Comparison of ENCODE assay signal across 9 cellular contexts in genomic region chr4:158170691-158171455, GRCh38. TPM values are rescaled to one million over a fixed set of nuclear protein-coding genes. Genes with fewer than 3 reads are reported as not detected.
DNase-seq lines count a peak whose midpoint lies in the region; ATAC-seq and TF ChIP-seq lines count a peak whose summit lies in the region.
"Had no signal": no experiment of that assay in that cellular context is flagged by ENCODE, and none has a peak within 500 bp of the region (broad histone marks: within the 10 kb centered on the region; RNA-seq: fewer than 3 reads in every experiment).

No MANE protein-coding gene starts in this region.

- POLR2A ChIA-PET in CD4-positive, alpha-beta memory T cell (lab: Charles Lee; ENCODE audit: partially characterized antibody), result no interaction called here

- no peaks in the 10 kb centered on the region for H4K20me1 ChIP-seq in Loucy (ENCODE audit: insufficient read depth, low read length, poor library complexity, severe bottlenecking)

- no peaks in the 10 kb centered on the region for H3K9me2 ChIP-seq in Loucy (replicated peaks; ENCODE audit: low read depth, low read length)

- CTCF ChIA-PET in CD4-positive, alpha-beta memory T cell (lab: Charles Lee; ENCODE audit: partially characterized antibody), result no interaction called here

- peaks cover 12% of the 10 kb centered on the region in 2 donors for H3K27me3 Mint-ChIP-seq in CD4-positive, alpha-beta memory T cell

- H3K36me3 ChIP-seq in Loucy (ENCODE audit: insufficient read depth, low read length) (no peaks in the 10 kb centered on the region), vagina (no peaks in the 10 kb centered on the region)
- no peaks in the 10 kb centered on the region for H3K36me3 ChIP-seq in CD4-positive, alpha-beta memory T cell (ENCODE audit: insufficient read depth, low read length)

- H3K27ac Mint-ChIP-seq in CD4-positive, alpha-beta memory T cell, result no peak overlapping the region

- intact Hi-C loops in vagina (cut with DNase I), result loop anchor here (5.0 kb wide), 1 partner anchor 179 kb away; no protein-coding TSS in a partner anchor
- intact Hi-C loops in CD4-positive, alpha-beta memory T cell (cut with micrococcal nuclease), result no loop called here

- peak overlapping the region; percentile 72 to 92 for H3K27ac ChIP-seq in coronary artery
- H3K27ac ChIP-seq in vagina, result peak overlapping the region; percentile 77
- no peak overlapping the region for H3K27ac ChIP-seq in CD4-positive, alpha-beta memory T cell (ENCODE audit: low read depth, low read length)

- H3K4me1 Mint-ChIP-seq in CD4-positive, alpha-beta memory T cell, result peaks cover 0 to 8% (median 2%) of the 10 kb centered on the region in 4 donors

- peaks cover 0 to 1% (median 0%) of the 10 kb centered on the region in 8 donors for H3K9me3 Mint-ChIP-seq in CD4-positive, alpha-beta memory T cell

- no peak overlapping the region for H3K9ac ChIP-seq in Loucy (ENCODE audit: low read depth, low read length, poor library complexity, severe bottlenecking)

- no peak for ATAC-seq in HG03571 (IDR thresholded peaks at IDR 0.05; ENCODE audit: unreplicated experiment)
- ATAC-seq in GM21515 (IDR thresholded peaks at IDR 0.05; ENCODE audit: unreplicated experiment), result no peak

- DNase-seq in coronary artery (ENCODE audit: low spot score) (peak; percentile 76), vagina (ENCODE audit: extremely low spot score in 2 of 2) (no peak)
- no peak for DNase-seq in CD4-positive, alpha-beta memory T cell

- H3K4me3 ChIP-seq in GM12875 (ENCODE audit: low read depth, low read length) (no peak overlapping the region), Loucy (ENCODE audit: low read length, poor library complexity, severe bottlenecking) (no peak overlapping the region), coronary artery (peak overlapping the region; percentile 67), mononuclear cell (ENCODE audit: low read length) (peak overlapping the region; percentile 45), vagina (peak overlapping the region; percentile 49 to 52)
- no peak overlapping the region for H3K4me3 ChIP-seq in CD4-positive, alpha-beta memory T cell (ENCODE audit: low read length in 2 of 2)

- no peak for TF ChIP-seq POLR2A in vagina (IDR thresholded peaks at IDR 0.05)

- no peaks in the 10 kb centered on the region for H3F3A ChIP-seq in Loucy (ENCODE audit: low read depth)

- H3K4me2 ChIP-seq in Loucy (ENCODE audit: low read depth, low read length, poor library complexity, severe bottlenecking), result no peak overlapping the region

- H3K4me1 ChIP-seq in Loucy (ENCODE audit: insufficient read depth, low read length, poor library complexity, severe bottlenecking) (no peaks in the 10 kb centered on the region), mononuclear cell (ENCODE audit: insufficient read depth, low read length) (peaks cover 50% of the 10 kb centered on the region), vagina (peaks cover 49% of the 10 kb centered on the region)
- H3K4me1 ChIP-seq in CD4-positive, alpha-beta memory T cell (ENCODE audit: insufficient read depth, low read length), result no peaks in the 10 kb centered on the region

- H3K9me3 ChIP-seq in Loucy (ENCODE audit: insufficient read depth, low read depth, low read length) (no peaks in the 10 kb centered on the region), mononuclear cell (ENCODE audit: low read depth, low read length) (no peaks in the 10 kb centered on the region), vagina (no peaks in the 10 kb centered on the region)
- no peaks in the 10 kb centered on the region for H3K9me3 ChIP-seq in CD4-positive, alpha-beta memory T cell (ENCODE audit: control insufficient read depth in 1 of 2, low read length in 2 of 2)

- H2AFZ ChIP-seq in Loucy (ENCODE audit: low read length), result no peak overlapping the region

- H3K27me3 ChIP-seq in Loucy (ENCODE audit: insufficient read depth, low read length, poor library complexity, severe bottlenecking) (peaks cover 6% of the 10 kb centered on the region), mononuclear cell (ENCODE audit: insufficient read depth, low read length) (peaks cover 7% of the 10 kb centered on the region), vagina (no peaks in the 10 kb centered on the region)
- H3K27me3 ChIP-seq in CD4-positive, alpha-beta memory T cell (ENCODE audit: insufficient read depth, low read length), result peaks cover 6% of the 10 kb centered on the region

- H3K4me3 Mint-ChIP-seq in CD4-positive, alpha-beta memory T cell, result no peak overlapping the region

- peak; percentile 62 for TF ChIP-seq CTCF in GM12875 (IDR thresholded peaks at IDR 0.05; ENCODE audit: borderline replicate concordance, insufficient read depth, low read depth, low read length)
- TF ChIP-seq CTCF in Loucy (conservative IDR thresholded peaks at IDR 0.05; ENCODE audit: low read length), result peak; percentile 61
- no peak for TF ChIP-seq CTCF in coronary artery (IDR thresholded peaks at IDR 0.05)
- peak in 2 of 3 experiments; percentile 4 to 60 for TF ChIP-seq CTCF in vagina (IDR thresholded peaks at IDR 0.05)

- no peaks in the 10 kb centered on the region for H3K36me3 Mint-ChIP-seq in CD4-positive, alpha-beta memory T cell

- no peaks in the 10 kb centered on the region for H3K79me2 ChIP-seq in Loucy (ENCODE audit: insufficient read depth, low read length)

RNA-seq across cellular contexts. Expression of gene GASK1B, which starts 2.0 kb away (rescaled TPM):
- total RNA-seq in mononuclear cell, result 19.4 TPM
- total RNA-seq in vagina, result 24.3 TPM
- under 1 TPM; 0.58 to 0.70 TPM for total RNA-seq in CD4-positive, alpha-beta memory T cell
- polyA plus RNA-seq in CD4-positive, alpha-beta memory T cell, result not detected
- total RNA-seq: T-helper 1 cell treated with Interleukin-12 subunit alpha and Interleukin-12 subunit beta and Interleukin-4 antibody, amounts not matched to agents 30 ng/mL and 1 ng/mL, for 36 hours had no signal

RNA-seq across cellular contexts. Expression of gene TMEM144, which starts 39.4 kb away (rescaled TPM):
- total RNA-seq in mononuclear cell (2.2 TPM), vagina (5.6 TPM)
- total RNA-seq in CD4-positive, alpha-beta memory T cell, result under 1 TPM in 1 of 2 experiments, not detected in 1; 0.61 TPM
- polyA plus RNA-seq in CD4-positive, alpha-beta memory T cell, result not detected

Comparison
In these comparisons a context has a peak if more than half of its experiments do, and no peak if none do; other contexts are left out.
1. H3K4me3 ChIP-seq: peak in coronary artery (single experiment), mononuclear cell (single experiment) and vagina (2 of 2); none in GM12875 (single experiment), Loucy (single experiment) and CD4-positive, alpha-beta memory T cell (0 of 2).
2. RNA of gene GASK1B, which starts 2.0 kb away (total RNA-seq): 24.3 TPM in vagina (single experiment) and 19.4 TPM in mononuclear cell (single experiment); 0.58 to 0.70 TPM in CD4-positive, alpha-beta memory T cell; every median in the first group is over 10 times any median in the second.